17 cellular contexts compared by ENCODE assay signal in the genomic region with DNA sequence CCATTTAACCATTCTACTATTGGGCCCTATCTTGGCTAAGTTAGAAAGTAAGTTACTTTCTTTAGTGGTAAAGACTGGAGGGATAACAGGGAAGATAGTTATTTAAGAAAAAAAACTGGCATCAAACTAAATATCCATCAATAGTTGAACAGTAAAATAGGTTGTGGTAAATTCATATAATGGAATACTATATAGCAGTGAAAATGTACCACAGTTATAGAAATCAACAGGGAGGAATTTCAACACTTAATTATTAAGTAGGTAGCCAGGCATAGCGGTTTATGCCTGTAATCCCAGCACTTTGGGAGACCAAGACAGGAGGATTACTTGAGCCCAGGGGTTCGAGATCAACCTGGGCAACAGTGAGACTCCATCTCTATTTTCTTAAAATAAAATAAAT. TPM values are rescaled to one million over a fixed set of nuclear protein-coding genes. Genes with fewer than 3 reads are reported as not detected.
DNase-seq lines count a peak whose midpoint lies in the region; ATAC-seq and TF ChIP-seq lines count a peak whose summit lies in the region.
"Had no signal": no experiment of that assay in that cellular context is flagged by ENCODE, and none has a peak within 500 bp of the region (broad histone marks: within the 10 kb centered on the region; RNA-seq: fewer than 3 reads in every experiment).

No MANE protein-coding gene starts in this region.

- peak overlapping the region; percentile 42 for H3K4me3 Mint-ChIP-seq in natural killer cell
- H3K4me3 Mint-ChIP-seq in natural killer cell treated with Interleukin-12 subunit alpha and Interleukin-12 subunit beta and Interleukin-15 and Interleukin-18, amount 100 ng/mL, for 72 hours: no peak overlapping the region
- H3K4me3 Mint-ChIP-seq: B cell had no signal

- H3K36me3 ChIP-seq in Karpas-422 (ENCODE audit: insufficient read depth, low read length): no peaks in the 10 kb centered on the region; the same call in 1 of the 2 replicates
- H3K36me3 ChIP-seq: BLaER1 treated with 17β-estradiol and CSF1 and Interleukin-3, amounts not matched to agents 10 nM and 100 nM had no signal

- no peaks in the 10 kb centered on the region for H4K20me1 ChIP-seq in Karpas-422 (ENCODE audit: insufficient read depth, low read depth, low read length)

- no peaks in the 10 kb centered on the region for H3K36me3 Mint-ChIP-seq in natural killer cell
- H3K36me3 Mint-ChIP-seq in natural killer cell treated with Interleukin-12 subunit alpha and Interleukin-12 subunit beta and Interleukin-15 and Interleukin-18, amount 100 ng/mL, for 72 hours: no peaks in the 10 kb centered on the region

- ATAC-seq in natural killer cell (no peak), GM21786 (IDR thresholded peaks at IDR 0.05; ENCODE audit: unreplicated experiment) (no peak)
- no peak for ATAC-seq in natural killer cell treated with Interleukin-12 subunit alpha and Interleukin-12 subunit beta and Interleukin-15 and Interleukin-18, amount 100 ng/mL, for 72 hours
- ATAC-seq: A549 had no signal

- H3K9me3 ChIP-seq in Karpas-422 (ENCODE audit: low read length): no peaks in the 10 kb centered on the region
- H3K9me3 ChIP-seq: A549; BLaER1 treated with 17β-estradiol and CSF1 and Interleukin-3, amounts not matched to agents 10 nM and 100 nM had no signal

- no peak overlapping the region for H3K27ac ChIP-seq in Karpas-422 (ENCODE audit: low read length)
- H3K27ac ChIP-seq: 22Rv1; A549; BLaER1 treated with 17β-estradiol and CSF1 and Interleukin-3, amounts not matched to agents 10 nM and 100 nM; C4-2B had no signal

- H3K4me2 ChIP-seq in Karpas-422 (ENCODE audit: low read depth, low read length, poor library complexity, severe bottlenecking): no peak overlapping the region
- H3K4me2 ChIP-seq: A549; BLaER1 treated with 17β-estradiol and CSF1 and Interleukin-3, amounts not matched to agents 10 nM and 100 nM had no signal

- H3K4me1 Mint-ChIP-seq in natural killer cell: peaks cover 23 to 24% of the 10 kb centered on the region in 2 donors
- H3K4me1 Mint-ChIP-seq in natural killer cell treated with Interleukin-12 subunit alpha and Interleukin-12 subunit beta and Interleukin-15 and Interleukin-18, amount 100 ng/mL, for 72 hours (ENCODE audit: low read depth in 2 of 2): peaks cover 16 to 18% of the 10 kb centered on the region in 2 donors

- no peak overlapping the region for H2AFZ ChIP-seq in Karpas-422 (ENCODE audit: low read length)

- H3K79me2 ChIP-seq in Karpas-422 (ENCODE audit: low read length): peaks cover 11% of the 10 kb centered on the region

- H3K9me2 ChIP-seq in Karpas-422 (replicated peaks; ENCODE audit: insufficient read depth, low read length): no peaks in the 10 kb centered on the region

- H3K9ac ChIP-seq in Karpas-422 (ENCODE audit: low read length): no peak overlapping the region
- H3K9ac ChIP-seq: BLaER1 treated with 17β-estradiol and CSF1 and Interleukin-3, amounts not matched to agents 10 nM and 100 nM had no signal

- H3K4me3 ChIP-seq in Karpas-422 (ENCODE audit: low read length): no peak overlapping the region
- H3K4me3 ChIP-seq: A549; BLaER1 treated with 17β-estradiol and CSF1 and Interleukin-3, amounts not matched to agents 10 nM and 100 nM had no signal

- H3K9me3 Mint-ChIP-seq in natural killer cell: no peaks in the 10 kb centered on the region
- H3K9me3 Mint-ChIP-seq in natural killer cell treated with Interleukin-12 subunit alpha and Interleukin-12 subunit beta and Interleukin-15 and Interleukin-18, amount 100 ng/mL, for 72 hours: no peaks in the 10 kb centered on the region
- H3K9me3 Mint-ChIP-seq: CD8-positive, alpha-beta memory T cell had no signal

- intact Hi-C loops in natural killer cell (cut with micrococcal nuclease): loop anchor here (5.0 kb wide), 1 partner anchor 107 kb away; the partner anchor contains the start of gene SLC30A6

- no peak for TF ChIP-seq CTCF in natural killer cell (IDR thresholded peaks at IDR 0.05)

- H3K27me3 Mint-ChIP-seq in natural killer cell (ENCODE audit: low read depth in 2 of 2): no peaks in the 10 kb centered on the region
- no peaks in the 10 kb centered on the region for H3K27me3 Mint-ChIP-seq in natural killer cell treated with Interleukin-12 subunit alpha and Interleukin-12 subunit beta and Interleukin-15 and Interleukin-18, amount 100 ng/mL, for 72 hours
- H3K27me3 Mint-ChIP-seq: B cell; CD4-positive, alpha-beta memory T cell; CD8-positive, alpha-beta memory T cell had no signal

- H3K27ac Mint-ChIP-seq in natural killer cell: no peak overlapping the region
- no peak overlapping the region for H3K27ac Mint-ChIP-seq in natural killer cell treated with Interleukin-12 subunit alpha and Interleukin-12 subunit beta and Interleukin-15 and Interleukin-18, amount 100 ng/mL, for 72 hours
- H3K27ac Mint-ChIP-seq: B cell; CD4-positive, alpha-beta memory T cell; CD8-positive, alpha-beta memory T cell had no signal

- DNase-seq in natural killer cell (no peak), Karpas-422 (peak; percentile 29), DMS153 (lab: John Stamatoyannopoulos, UW) (no peak)
- no peak for DNase-seq in natural killer cell treated with Interleukin-12 subunit alpha and Interleukin-12 subunit beta and Interleukin-15 and Interleukin-18, amount 100 ng/mL, for 72 hours (ENCODE audit: low spot score)
- DNase-seq: AML-193; CD4-positive, alpha-beta memory T cell; CD8-positive, alpha-beta memory T cell; COR-L47; DMS 273 treated with DMSO at 0.1 percent for 48 hours; DMS79 treated with DMSO at 0.1 percent for 48 hours; GF-D8 had no signal

- H3K4me1 ChIP-seq in Karpas-422 (ENCODE audit: low read length): peaks cover 14% of the 10 kb centered on the region

- no peaks in the 10 kb centered on the region for H3K27me3 ChIP-seq in Karpas-422 (ENCODE audit: low read length)
- H3K27me3 ChIP-seq: BLaER1 treated with 17β-estradiol and CSF1 and Interleukin-3, amounts not matched to agents 10 nM and 100 nM had no signal

RNA-seq across cellular contexts. Expression of gene SPAST, which starts 3.1 kb away (rescaled TPM):
- total RNA-seq in natural killer cell: 10 to 100 TPM; 16.8 to 27.5 (median 22.5) TPM
- total RNA-seq in natural killer cell treated with Interleukin-12 subunit alpha and Interleukin-12 subunit beta and Interleukin-15 and Interleukin-18, amount 100 ng/mL, for 72 hours: 10 to 100 TPM; 16.6 to 18.2 TPM
- 27.0 and 48.3 TPM in 2 replicates for total RNA-seq in Karpas-422 (2014; rRNA removed; shearing (Covaris generic); ENCODE audit: low replicate concordance)

RNA-seq across cellular contexts. Expression of gene DPY30, which starts 20.7 kb away (rescaled TPM):
- 10 to 100 TPM; 24.3 to 36.6 (median 25.7) TPM for total RNA-seq in natural killer cell
- 10 to 100 TPM; 40.4 to 58.8 TPM for total RNA-seq in natural killer cell treated with Interleukin-12 subunit alpha and Interleukin-12 subunit beta and Interleukin-15 and Interleukin-18, amount 100 ng/mL, for 72 hours
- 67.5 and 88.3 TPM in 2 replicates for total RNA-seq in Karpas-422 (2014; rRNA removed; shearing (Covaris generic); ENCODE audit: low replicate concordance)

RNA-seq across cellular contexts. Expression of gene MEMO1, which starts 49.5 kb away (rescaled TPM):
- 10 to 100 TPM; 48.6 to 51.9 (median 51.7) TPM for total RNA-seq in natural killer cell
- 10 to 100 TPM; 68.1 to 69.1 TPM for total RNA-seq in natural killer cell treated with Interleukin-12 subunit alpha and Interleukin-12 subunit beta and Interleukin-15 and Interleukin-18, amount 100 ng/mL, for 72 hours
- 56.8 and 62.9 TPM in 2 replicates for total RNA-seq in Karpas-422 (2014; rRNA removed; shearing (Covaris generic); ENCODE audit: low replicate concordance)
